Comparison of ENCODE assay signal across 36 cellular contexts in the genomic region with DNA sequence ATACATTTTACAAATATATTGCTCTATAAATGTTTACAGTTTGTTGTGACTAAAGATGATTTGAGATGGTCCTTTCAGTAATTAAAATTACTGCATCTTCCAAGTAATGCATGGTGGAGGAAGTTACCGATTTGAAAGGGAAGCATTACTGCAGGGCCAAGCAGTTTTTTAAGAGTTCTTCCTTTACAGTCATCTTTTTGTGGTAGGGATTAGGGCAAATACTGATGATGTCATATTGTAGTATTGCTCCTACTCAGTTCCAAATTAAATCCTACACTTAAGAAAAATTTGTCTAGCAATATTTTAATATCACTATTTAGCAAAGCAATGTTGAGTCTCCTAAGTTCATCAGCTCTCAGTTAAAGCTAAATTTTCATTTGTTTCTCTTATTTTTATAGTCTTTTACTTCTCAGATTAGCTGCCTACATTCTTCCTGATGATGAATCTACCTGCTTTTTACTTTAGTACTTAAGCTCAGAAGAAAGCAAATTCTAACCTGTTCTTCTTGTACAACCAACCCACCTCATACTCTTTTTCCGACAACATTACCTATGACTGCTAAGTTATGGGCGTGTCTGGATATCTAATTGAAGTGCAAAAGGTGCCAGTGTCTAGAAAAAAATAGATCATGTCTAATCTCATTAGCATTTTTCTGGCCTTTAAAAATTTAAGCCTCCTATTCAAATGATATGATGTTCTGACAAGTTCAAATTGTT. TPM values are rescaled to one million over a fixed set of nuclear protein-coding genes. Genes with fewer than 3 reads are reported as not detected.
"Had no signal": no experiment of that assay in that cellular context is flagged by ENCODE, and none has a peak within 500 bp of the region (broad histone marks: within the 10 kb centered on the region; RNA-seq: fewer than 3 reads in every experiment).

No MANE protein-coding gene starts in this region.

- H3K4me3 ChIP-seq: MG63 had no signal

- DNase-seq: Karpas-422, Kasumi-1, MG63, MM.1S, MV-4-11, NCI-H1048, NCI-H1092, NCI-H1092 treated with DMSO at 0.1 percent for 48 hours, NCI-H1417, NCI-H1417 treated with DMSO at 0.1 percent for 48 hours, NCI-H1436, NCI-H1436 treated with DMSO at 0.1 percent for 48 hours, NCI-H146, NCI-H1694, NCI-H1694 treated with DMSO at 0.1 percent for 48 hours, NCI-H187, NCI-H187 treated with DMSO at 0.1 percent for 48 hours, NCI-H1930, NCI-H2029, NCI-H2029 treated with DMSO at 0.1 percent for 48 hours, NCI-H2081, NCI-H2081 treated with DMSO at 0.1 percent for 48 hours, NCI-H2107, NCI-H2171, NCI-H2171 treated with DMSO at 0.1 percent for 48 hours, NCI-H2227 treated with DMSO at 0.1 percent for 48 hours, NCI-H226, NCI-H345, NCI-H446, NCI-H446 treated with DMSO at 0.1 percent for 48 hours, NCI-H510A, NCI-H510A treated with DMSO at 0.1 percent for 48 hours, NCI-H524, NCI-H524 treated with DMSO at 0.1 percent for 48 hours had no signal

- H3K36me3 ChIP-seq: MG63 had no signal

- H3K9me3 ChIP-seq: MG63 had no signal

- H3K27me3 ChIP-seq: MG63 had no signal

RNA-seq across cellular contexts. Expression of gene RGPD4, which starts 1.7 kb away (rescaled TPM):
- total RNA-seq: LHCN-M2, M059J had no signal
